Comparison of ENCODE assay signal across 11 cellular contexts in genomic region chr1:106785136-106785535, GRCh38.
DNase-seq lines count a peak whose midpoint lies in the region; ATAC-seq and TF ChIP-seq lines count a peak whose summit lies in the region.
"Had no signal": no experiment of that assay in that cellular context is flagged by ENCODE, and none has a peak within 500 bp of the region (broad histone marks: within the 10 kb centered on the region; RNA-seq: fewer than 3 reads in every experiment).

No MANE protein-coding gene starts in this region.

- TF ChIP-seq CTCF in astrocyte of the spinal cord (IDR thresholded peaks at IDR 0.05; ENCODE audit: low read depth, low read length) = no peak

- peak; percentile 38 for DNase-seq in NCI-H1105 treated with DMSO at 0.1 percent for 48 hours (lab: John Stamatoyannopoulos, UW)
- DNase-seq in NCI-H1105 (lab: John Stamatoyannopoulos, UW) = no peak
- peak; percentile 74 for DNase-seq in NCI-H446 treated with DMSO at 0.1 percent for 48 hours (lab: John Stamatoyannopoulos, UW)
- peak; percentile 13 for DNase-seq in astrocyte of the spinal cord (ENCODE audit: low read depth, low spot score)
- DNase-seq in left kidney (ENCODE audit: low read depth, low spot score) = peak; percentile 31
- DNase-seq in iPS-NIHi11 (ENCODE audit: low spot score) = no peak
- DNase-seq: CD8-positive, alpha-beta memory T cell; GM23248 had no signal

- H3K4me3 ChIP-seq in astrocyte of the spinal cord (ENCODE audit: low read depth, low read length) = no peak overlapping the region
- H3K4me3 ChIP-seq: BLaER1, GM23248 had no signal

- in situ Hi-C loops in astrocyte of the spinal cord (cut with HindIII; ENCODE audit: low sequenced_read_pairs) = no loop called here

- ATAC-seq in GM19023 (IDR thresholded peaks at IDR 0.05; ENCODE audit: unreplicated experiment) (no peak), HG03097 (IDR thresholded peaks at IDR 0.05; ENCODE audit: low FRiP score, unreplicated experiment) (no peak)

Comparison
In these comparisons a context has a peak if more than half of its experiments do, and no peak if none do; other contexts are left out.
1. DNase-seq: peak in NCI-H1105 treated with DMSO at 0.1 percent for 48 hours (single experiment), NCI-H446 treated with DMSO at 0.1 percent for 48 hours (single experiment), astrocyte of the spinal cord (single experiment) and left kidney (single experiment); none in NCI-H1105 (single experiment) and iPS-NIHi11 (single experiment).